Comparison of ENCODE assay signal across 33 cellular contexts in the genomic region with DNA sequence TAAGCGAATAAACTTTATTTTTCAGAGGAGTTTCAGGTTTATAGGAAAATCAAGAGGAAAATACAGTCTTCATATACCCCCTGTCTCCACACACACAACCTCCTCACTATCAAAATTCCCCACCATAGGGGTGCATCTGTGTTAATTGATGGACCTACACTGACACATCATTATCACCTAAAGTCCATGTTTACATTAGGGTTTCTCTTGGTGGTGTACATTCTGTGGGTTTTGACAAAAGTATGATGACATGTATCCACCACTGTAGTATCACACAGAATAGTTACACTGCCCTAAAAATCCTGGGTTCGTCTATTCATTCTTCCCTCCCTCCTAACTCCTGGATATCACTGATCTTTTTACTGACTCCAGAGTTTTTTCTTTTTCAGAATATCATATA.
"Had no signal": no experiment of that assay in that cellular context is flagged by ENCODE, and none has a peak within 500 bp of the region (broad histone marks: within the 10 kb centered on the region; RNA-seq: fewer than 3 reads in every experiment).

No MANE protein-coding gene starts in this region.

- H3K4me1 ChIP-seq: adrenal gland, ascending aorta, body of pancreas, breast epithelium had no signal

- H3K9me3 ChIP-seq: adrenal gland, ascending aorta, breast epithelium had no signal

- H3K4me3 ChIP-seq: adrenal gland, ascending aorta, body of pancreas, breast epithelium, cardiac muscle cell had no signal

- H3K27me3 ChIP-seq: adrenal gland, ascending aorta, body of pancreas, brain microvascular endothelial cell, breast epithelium, cardiac muscle cell had no signal

- H3K27ac ChIP-seq: adrenal gland, ascending aorta, body of pancreas, brain microvascular endothelial cell, breast epithelium, cardiac muscle cell had no signal

- FAIRE-seq: astrocyte, bronchial epithelial cell had no signal

- DNase-seq: activated effector memory CD4-positive, alpha-beta T cell treated with anti-CD3 and anti-CD28 coated beads, Interleukin-2, amount 50 U/mL, for 16 hours; activated effector memory CD4-positive, alpha-beta T cell treated with Interleukin-2 at 50 U/mL for 16 hours; activated gamma-delta T cell; activated gamma-delta T cell treated with Interleukin-2 at 50 U/mL for 16 hours; activated naive CD4-positive, alpha-beta T cell; activated naive CD4-positive, alpha-beta T cell treated with anti-CD3 and anti-CD28 coated beads for 36 hours; activated naive CD4-positive, alpha-beta T cell treated with anti-CD3 and anti-CD28 coated beads, Interleukin-2, amount 10 ng/mL, durations not matched to agents 7 days and 5 days; activated naive CD4-positive, alpha-beta T cell treated with anti-CD3 and anti-CD28 coated beads, Interleukin-2, amount 50 U/mL, for 16 hours; activated naive CD4-positive, alpha-beta T cell treated with Interleukin-2 at 50 U/mL for 16 hours; activated naive CD8-positive, alpha-beta T cell treated with anti-CD3 and anti-CD28 coated beads for 36 hours; activated naive CD8-positive, alpha-beta T cell treated with anti-CD3 and anti-CD28 coated beads, Interleukin-2, amount 10 ng/mL, durations not matched to agents 7 days and 5 days; activated naive CD8-positive, alpha-beta T cell treated with anti-CD3 and anti-CD28 coated beads, Interleukin-2, amount 50 U/mL, for 24 hours; activated T-cell treated with anti-CD3 and anti-CD28 coated beads, Interleukin-2, amount 50 U/mL, for 24 hours; activated T-cell treated with anti-CD3 and anti-CD28 coated beads, Interleukin-2, amount 50 U/mL, for 4 hours; activated T-cell treated with anti-CD3 and anti-CD28 coated beads, Interleukin-2, amount 50 U/mL, for 48 hours; activated T-cell treated with anti-CD3 and anti-CD28 coated beads, Interleukin-2, amount 50 U/mL, for 72 hours; adrenal gland; amniotic stem cell; amygdala; anterior cingulate cortex; aorta; body of pancreas; brain microvascular endothelial cell; caudate nucleus; central memory CD4-positive, alpha-beta T cell; cerebellar nuclear complex had no signal

- ATAC-seq: activated naive CD4-positive, alpha-beta T cell treated with anti-CD3 and anti-CD28 coated beads, Interleukin-2, amount 50 U/mL, for 72 hours; activated naive CD8-positive, alpha-beta T cell treated with anti-CD3 and anti-CD28 coated beads, Interleukin-2, amount 50 U/mL, for 24 hours; activated T-cell treated with anti-CD3 and anti-CD28 coated beads, Interleukin-2, amount 50 U/mL, for 4 hours; activated T-cell treated with anti-CD3 and anti-CD28 coated beads, Interleukin-2, amount 50 U/mL, for 72 hours; activated T-helper 17 cell treated with anti-CD3 and anti-CD28 coated beads, Interleukin-2, amount 50 U/mL, for 72 hours; body of pancreas had no signal

- H3K36me3 ChIP-seq: adrenal gland, ascending aorta, brain microvascular endothelial cell, breast epithelium, cardiac muscle cell had no signal
